8 cellular contexts compared by ENCODE assay signal in genomic region chr2:69914235-69915049, GRCh38. TPM values are rescaled to one million over a fixed set of nuclear protein-coding genes. Genes with fewer than 3 reads are reported as not detected.
DNase-seq lines count a peak whose midpoint lies in the region; ATAC-seq and TF ChIP-seq lines count a peak whose summit lies in the region.

No MANE protein-coding gene starts in this region.

- peak overlapping the region; percentile 88 for H3K4me3 ChIP-seq in choroid plexus epithelial cell (ENCODE audit: low read depth, low read length)
- peak overlapping the region; percentile 85 for H3K4me3 ChIP-seq in kidney epithelial cell (ENCODE audit: low read depth, low read length)

- peak; percentile 100 for DNase-seq in Ammon's horn (ENCODE audit: low spot score)
- peak; percentile 100 for DNase-seq in NCI-H460 (ENCODE audit: extremely low read depth, low read depth)
- peak; percentile 100 for DNase-seq in activated CD4-positive, alpha-beta T cell treated with anti-CD3 and anti-CD28 coated beads for 24 hours (ENCODE audit: low read depth in 2 of 2)
- DNase-seq in choroid plexus epithelial cell (ENCODE audit: low read depth), result peak; percentile 100
- DNase-seq in kidney epithelial cell (ENCODE audit: low read depth), result peak; percentile 100
- DNase-seq in stimulated activated CD4-positive, alpha-beta T cell treated with anti-CD3 and anti-CD28 coated beads, Interleukin-15, amount 100 ng/mL, for 48 hours (ENCODE audit: low read depth in 2 of 2), result peak; percentile 100

- no peaks in the 10 kb centered on the region for H3K36me3 ChIP-seq in kidney epithelial cell (ENCODE audit: control insufficient read depth, insufficient read depth, low read length)

- TF ChIP-seq CTCF in choroid plexus epithelial cell (conservative IDR thresholded peaks at IDR 0.05; ENCODE audit: low read depth, low read length) (peak; percentile 19), kidney epithelial cell (IDR thresholded peaks at IDR 0.05; ENCODE audit: insufficient read depth, low read length, poor library complexity, severe bottlenecking) (peak; percentile 18)

- ATAC-seq in GM19043 (IDR thresholded peaks at IDR 0.05; ENCODE audit: low read depth, unreplicated experiment) (peak; percentile 89), HG03378 (IDR thresholded peaks at IDR 0.05; ENCODE audit: unreplicated experiment) (peak; percentile 92)

- H3K27me3 ChIP-seq in kidney epithelial cell (ENCODE audit: control insufficient read depth, insufficient read depth, low read length), result no peaks in the 10 kb centered on the region

RNA-seq across cellular contexts. Expression of gene MXD1, which starts 0.5 kb away (rescaled TPM):
- total RNA-seq in NCI-H460 (2014; rRNA removed; shearing (Covaris generic)), result 4.4 and 4.9 TPM in 2 replicates
- polyA plus RNA-seq in NCI-H460 (2014; cell fraction: nucleus; rRNA removed), result 1.2 and 2.1 TPM in 2 replicates
- total RNA-seq in kidney epithelial cell, result 14.1 and 14.4 TPM in 2 replicates

RNA-seq across cellular contexts. Expression of gene SNRNP27, which starts 20.7 kb away (rescaled TPM):
- total RNA-seq in NCI-H460 (2014; rRNA removed; shearing (Covaris generic)), result 73.0 and 73.7 TPM in 2 replicates
- 39.7 and 48.5 TPM in 2 replicates for polyA plus RNA-seq in NCI-H460 (2014; cell fraction: nucleus; rRNA removed)
- 69.4 and 84.1 TPM in 2 replicates for total RNA-seq in kidney epithelial cell

RNA-seq across cellular contexts. Expression of gene ASPRV1, which starts 47.0 kb away (rescaled TPM):
- 0.12 TPM in 1 of 2 replicates, not detected in the other for total RNA-seq in NCI-H460 (2014; rRNA removed; shearing (Covaris generic))
- 0.64 and 1.7 TPM in 2 replicates for polyA plus RNA-seq in NCI-H460 (2014; cell fraction: nucleus; rRNA removed)
- 0.07 and 0.08 TPM in 2 replicates for total RNA-seq in kidney epithelial cell

Comparison
In these comparisons a context has a peak if more than half of its experiments do, and no peak if none do; other contexts are left out.
1. Peak in every context shown above with its lines: DNase-seq, ATAC-seq and H3K4me3 ChIP-seq.